ENCODE assay signal across 1 cellular context in the genomic region with DNA sequence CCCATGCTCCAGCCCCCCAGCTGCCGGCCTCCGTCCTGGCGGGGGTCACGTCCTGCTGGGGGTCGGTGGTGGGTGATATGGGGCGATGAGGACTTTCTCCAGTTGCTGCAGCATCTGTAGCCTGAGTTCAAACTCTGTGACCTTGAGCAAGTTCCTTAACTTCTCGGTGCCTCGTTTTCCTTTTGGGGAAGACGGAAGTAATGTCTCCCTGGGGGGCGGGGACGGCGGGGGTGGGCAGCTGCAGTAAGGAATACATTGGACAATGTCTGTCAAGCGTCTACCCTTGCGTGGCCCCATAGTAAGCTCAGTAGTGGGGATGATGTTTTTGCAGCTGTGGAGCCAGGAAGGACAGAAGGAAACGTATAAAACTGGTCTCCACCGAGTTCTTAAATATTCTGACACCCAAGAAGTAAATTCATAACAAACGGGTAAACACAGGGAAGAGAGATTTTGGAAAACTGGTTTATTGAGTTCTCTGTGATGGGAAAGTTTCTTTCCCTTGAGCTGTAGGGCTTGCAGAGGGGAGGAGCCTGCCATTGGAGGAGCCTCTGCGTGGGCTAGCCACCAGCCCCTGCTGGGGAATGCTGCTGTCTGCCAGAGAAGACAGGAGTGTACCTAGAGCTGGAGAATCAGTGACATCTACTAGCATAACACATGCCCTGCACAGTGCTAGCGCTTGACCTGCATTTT.
TF ChIP-seq lines count a peak whose summit lies in the region.

No MANE protein-coding gene starts in this region.

TF ChIP-seq in liver, 16 proteins besides CTCF, POLR2A, EP300 and RAD21 (continued from another document):
- TF ChIP-seq GABPA (IDR thresholded peaks at IDR 0.05 in 1 of 2, conservative IDR thresholded peaks at IDR 0.05 in 1 of 2) (no peak), SP1 (IDR thresholded peaks at IDR 0.05) (no peak), HNF4A (conservative IDR thresholded peaks at IDR 0.05) (no peak), NR2F2 (IDR thresholded peaks at IDR 0.05) (no peak), EGR1 (IDR thresholded peaks at IDR 0.05; ENCODE audit: low read depth in 2 of 2) (no peak)
